Comparison of ENCODE assay signal across 8 cellular contexts in genomic region chr4:153488006-153488718, GRCh38. TPM values are rescaled to one million over a fixed set of nuclear protein-coding genes. Genes with fewer than 3 reads are reported as not detected.
DNase-seq lines count a peak whose midpoint lies in the region; ATAC-seq and TF ChIP-seq lines count a peak whose summit lies in the region.

No MANE protein-coding gene starts in this region.

- peak overlapping the region; percentile 91 for H3K27ac Mint-ChIP-seq in activated naive CD8-positive, alpha-beta T cell treated with anti-CD3 and anti-CD28 coated beads for 36 hours

- no peaks in the 10 kb centered on the region for H3K27me3 ChIP-seq in lower lobe of right lung (ENCODE audit: low read depth)

- peaks cover 79% of the 10 kb centered on the region for H3K4me1 Mint-ChIP-seq in activated naive CD8-positive, alpha-beta T cell treated with anti-CD3 and anti-CD28 coated beads for 36 hours

- TF ChIP-seq CTCF in lower lobe of right lung (IDR thresholded peaks at IDR 0.05) = no peak

- peaks cover 55% of the 10 kb centered on the region for H3K4me1 ChIP-seq in lower lobe of right lung

- H3K36me3 ChIP-seq in lower lobe of right lung = no peaks in the 10 kb centered on the region

- DNase-seq in RPMI7951 (ENCODE audit: low read depth) (peak; percentile 72), lower lobe of right lung (no peak), NCI-H2029 (lab: John Stamatoyannopoulos, UW) (no peak), HT-29 (ENCODE audit: low spot score) (no peak)
- DNase-seq in activated naive CD8-positive, alpha-beta T cell treated with anti-CD3 and anti-CD28 coated beads for 36 hours = peak; percentile 85
- DNase-seq in stimulated activated naive CD8-positive, alpha-beta T cell treated with anti-CD3 and anti-CD28 coated beads, Interleukin-15, Interleukin-2, amounts not matched to agents 100 U/mL and 50 U/mL, for 24 hours = peak; percentile 84

- H3K4me3 Mint-ChIP-seq in activated naive CD8-positive, alpha-beta T cell treated with anti-CD3 and anti-CD28 coated beads for 36 hours = peak overlapping the region; percentile 66

- H3K27me3 Mint-ChIP-seq in activated naive CD8-positive, alpha-beta T cell treated with anti-CD3 and anti-CD28 coated beads for 36 hours = no peaks in the 10 kb centered on the region

- ATAC-seq in GM18508 (IDR thresholded peaks at IDR 0.05; ENCODE audit: insufficient read depth, unreplicated experiment) (peak; percentile 39), HG02763 (IDR thresholded peaks at IDR 0.05; ENCODE audit: unreplicated experiment) (peak; percentile 52), lower lobe of right lung (peak; percentile 74 to 79)
- ATAC-seq in stimulated activated naive CD8-positive, alpha-beta T cell treated with anti-CD3 and anti-CD28 coated beads, Interleukin-15, Interleukin-2, amounts not matched to agents 100 U/mL and 50 U/mL, for 24 hours = peak; percentile 72

- H3K4me3 ChIP-seq in lower lobe of right lung = peak overlapping the region; percentile 37

- no peaks in the 10 kb centered on the region for H3K9me3 ChIP-seq in lower lobe of right lung

- H3K36me3 Mint-ChIP-seq in activated naive CD8-positive, alpha-beta T cell treated with anti-CD3 and anti-CD28 coated beads for 36 hours = peaks cover 23% of the 10 kb centered on the region

- H3K9me3 Mint-ChIP-seq in activated naive CD8-positive, alpha-beta T cell treated with anti-CD3 and anti-CD28 coated beads for 36 hours = no peaks in the 10 kb centered on the region

- intact Hi-C loops in lower lobe of right lung (cut with DNase I) = no loop called here

- peak overlapping the region; percentile 81 for H3K27ac ChIP-seq in lower lobe of right lung

RNA-seq across cellular contexts. Expression of gene TMEM131L, which starts 22.0 kb away (rescaled TPM):
- 10.8 and 11.7 TPM in 2 replicates for total RNA-seq in RPMI7951 (2014; rRNA removed; shearing (Covaris generic))
- 10 to 100 TPM; 45.4 to 48.1 TPM for total RNA-seq in activated naive CD8-positive, alpha-beta T cell treated with anti-CD3 and anti-CD28 coated beads for 36 hours
- total RNA-seq in lower lobe of right lung = 21.7 TPM
- total RNA-seq in HT-29 (2014; rRNA removed; shearing (Covaris generic)) = 4.6 and 6.3 TPM in 2 replicates

Comparison
In these comparisons a context has a peak if more than half of its experiments do, and no peak if none do; other contexts are left out.
1. DNase-seq: peak in RPMI7951 (single experiment), activated naive CD8-positive, alpha-beta T cell treated with anti-CD3 and anti-CD28 coated beads for 36 hours (single experiment) and stimulated activated naive CD8-positive, alpha-beta T cell treated with anti-CD3 and anti-CD28 coated beads, Interleukin-15, Interleukin-2, amounts not matched to agents 100 U/mL and 50 U/mL, for 24 hours (single experiment); none in lower lobe of right lung (single experiment), NCI-H2029 (single experiment) and HT-29 (single experiment).
2. Peak in every context shown above with its lines, with median percentiles within 50 percentile points of each other: ATAC-seq.